ENCODE assay signal across 34 cellular contexts in genomic region chr14:98411154-98411553, GRCh38.
"Had no signal": no experiment of that assay in that cellular context is flagged by ENCODE, and none has a peak within 500 bp of the region (broad histone marks: within the 10 kb centered on the region; RNA-seq: fewer than 3 reads in every experiment).

No MANE protein-coding gene starts in this region.

- DNase-seq: activated B cell treated with CpG ODN at 0.5 μM for 24 hours; activated CD4-positive, alpha-beta T cell treated with anti-CD3 and anti-CD28 coated beads for 48 hours; activated CD4-positive, CD25-positive, alpha-beta regulatory T cell treated with anti-CD3 and anti-CD28 coated beads, Interleukin-2, amount 50 U/mL, for 72 hours; activated CD8-positive, alpha-beta memory T cell treated with anti-CD3 and anti-CD28 coated beads, Interleukin-2, amount 50 U/mL, for 4 hours; activated effector memory CD4-positive, alpha-beta T cell treated with Interleukin-2 at 50 U/mL for 16 hours; activated naive CD4-positive, alpha-beta T cell treated with anti-CD3 and anti-CD28 coated beads, Interleukin-2, amount 10 ng/mL, durations not matched to agents 7 days and 5 days; activated naive CD8-positive, alpha-beta T cell treated with anti-CD3 and anti-CD28 coated beads, Interleukin-2, amount 10 ng/mL, durations not matched to agents 7 days and 5 days; activated T-cell treated with anti-CD3 and anti-CD28 coated beads for 4 hours; activated T-cell treated with anti-CD3 and anti-CD28 coated beads, Interleukin-2, amount 50 U/mL, for 4 hours; amygdala; Kasumi-1; KG1; MG63; NCI-H1048; NCI-H1105 treated with DMSO at 0.1 percent for 48 hours; NCI-H1436; NCI-H1694; NCI-H2171 treated with DMSO at 0.1 percent for 48 hours; NCI-H2227 treated with DMSO at 0.1 percent for 48 hours; NCI-H446 treated with DMSO at 0.1 percent for 48 hours; NCI-H524; NCI-H69; NK-92 treated with Interleukin-12 subunit alpha and Interleukin-12 subunit beta, amount 100 ng/mL, for 24 hours; PC-3; Peyer's patch; RPMI8226; SHP77 treated with DMSO at 0.1 percent for 48 hours; SK-N-SH; T-helper 9 cell had no signal

- H3K27ac ChIP-seq: ascending aorta, cardiac muscle cell, Peyer's patch, SJSA1, VCaP had no signal

- H3K36me3 ChIP-seq: ascending aorta, cardiac muscle cell, MG63, Peyer's patch, SJSA1 had no signal

- H3K4me3 Mint-ChIP-seq: activated B cell treated with CpG ODN at 0.5 μM for 24 hours; activated naive CD4-positive, alpha-beta T cell treated with anti-CD3 and anti-CD28 coated beads, Interleukin-2, amount 10 ng/mL, durations not matched to agents 7 days and 5 days; activated naive CD8-positive, alpha-beta T cell treated with anti-CD3 and anti-CD28 coated beads, Interleukin-2, amount 10 ng/mL, durations not matched to agents 7 days and 5 days; activated T-cell treated with anti-CD3 and anti-CD28 coated beads, Interleukin-2, amount 50 U/mL, for 4 hours; activated T-helper 1 cell treated with anti-CD3 and anti-CD28 coated beads, Interleukin-12 subunit alpha, Interleukin-12 subunit beta, Interleukin-2, Interleukin-4 antibody, amounts not matched to agents 30 ng/mL and 10 ng/mL and 1 ng/mL, durations not matched to agents 14 hours and 24 hours and 36 hours had no signal

- H3K9me3 Mint-ChIP-seq: activated B cell treated with CpG ODN at 0.5 μM for 24 hours; activated T-cell treated with anti-CD3 and anti-CD28 coated beads, Interleukin-2, amount 50 U/mL, for 4 hours had no signal

- H3K4me3 ChIP-seq: ascending aorta, cardiac muscle cell, MG63, Peyer's patch, SJSA1 had no signal

- H3K9me3 ChIP-seq: ascending aorta, MG63, Peyer's patch, SJSA1, SK-N-SH had no signal

- ATAC-seq: activated T-cell treated with anti-CD3 and anti-CD28 coated beads, Interleukin-2, amount 50 U/mL, for 4 hours; PC-3 had no signal

- H3K27me3 ChIP-seq: ascending aorta, cardiac muscle cell, MG63, Peyer's patch, SJSA1 had no signal

- H3K4me1 Mint-ChIP-seq: activated B cell treated with CpG ODN at 0.5 μM for 24 hours had no signal

- H3K4me1 ChIP-seq: ascending aorta, Peyer's patch, SJSA1 had no signal

- H3K36me3 Mint-ChIP-seq: activated naive CD4-positive, alpha-beta T cell treated with anti-CD3 and anti-CD28 coated beads, Interleukin-2, amount 10 ng/mL, durations not matched to agents 7 days and 5 days had no signal

- H3K27ac Mint-ChIP-seq: activated B cell treated with CpG ODN at 0.5 μM for 24 hours; activated naive CD4-positive, alpha-beta T cell treated with anti-CD3 and anti-CD28 coated beads, Interleukin-2, amount 10 ng/mL, durations not matched to agents 7 days and 5 days; activated naive CD8-positive, alpha-beta T cell treated with anti-CD3 and anti-CD28 coated beads, Interleukin-2, amount 10 ng/mL, durations not matched to agents 7 days and 5 days; activated T-helper 1 cell treated with anti-CD3 and anti-CD28 coated beads, Interleukin-12 subunit alpha, Interleukin-12 subunit beta, Interleukin-2, Interleukin-4 antibody, amounts not matched to agents 30 ng/mL and 10 ng/mL and 1 ng/mL, durations not matched to agents 14 hours and 24 hours and 36 hours had no signal

- H3K27me3 Mint-ChIP-seq: activated B cell treated with CpG ODN at 0.5 μM for 24 hours; activated naive CD4-positive, alpha-beta T cell treated with anti-CD3 and anti-CD28 coated beads, Interleukin-2, amount 10 ng/mL, durations not matched to agents 7 days and 5 days; activated naive CD8-positive, alpha-beta T cell treated with anti-CD3 and anti-CD28 coated beads, Interleukin-2, amount 10 ng/mL, durations not matched to agents 7 days and 5 days had no signal
